1 cellular context compared by ENCODE assay signal in genomic region chr20:2656471-2657117, GRCh38.
TF ChIP-seq lines count a peak whose summit lies in the region.

No MANE protein-coding gene starts in this region.

TF ChIP-seq in K562, 482 proteins besides CTCF, POLR2A, EP300 and RAD21 (continued from another document):
- TF ChIP-seq, protein P1, sequence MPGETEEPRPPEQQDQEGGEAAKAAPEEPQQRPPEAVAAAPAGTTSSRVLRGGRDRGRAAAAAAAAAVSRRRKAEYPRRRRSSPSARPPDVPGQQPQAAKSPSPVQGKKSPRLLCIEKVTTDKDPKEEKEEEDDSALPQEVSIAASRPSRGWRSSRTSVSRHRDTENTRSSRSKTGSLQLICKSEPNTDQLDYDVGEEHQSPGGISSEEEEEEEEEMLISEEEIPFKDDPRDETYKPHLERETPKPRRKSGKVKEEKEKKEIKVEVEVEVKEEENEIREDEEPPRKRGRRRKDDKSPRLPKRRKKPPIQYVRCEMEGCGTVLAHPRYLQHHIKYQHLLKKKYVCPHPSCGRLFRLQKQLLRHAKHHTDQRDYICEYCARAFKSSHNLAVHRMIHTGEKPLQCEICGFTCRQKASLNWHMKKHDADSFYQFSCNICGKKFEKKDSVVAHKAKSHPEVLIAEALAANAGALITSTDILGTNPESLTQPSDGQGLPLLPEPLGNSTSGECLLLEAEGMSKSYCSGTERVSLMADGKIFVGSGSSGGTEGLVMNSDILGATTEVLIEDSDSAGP (CRISPR knock-in tag; IDR thresholded peaks at IDR 0.05): no peak
